Comparison of ENCODE assay signal across 8 cellular contexts in genomic region chr6:118580585-118581419, GRCh38. TPM values are rescaled to one million over a fixed set of nuclear protein-coding genes. Genes with fewer than 3 reads are reported as not detected.
DNase-seq lines count a peak whose midpoint lies in the region; ATAC-seq, FAIRE-seq and TF ChIP-seq lines count a peak whose summit lies in the region.

No MANE protein-coding gene starts in this region.

- H2BK15ac ChIP-seq in mesenchymal stem cell (ENCODE audit: low read depth, poor library complexity, severe bottlenecking): no peak overlapping the region

- ATAC-seq in GM18519 (IDR thresholded peaks at IDR 0.05; ENCODE audit: low FRiP score, unreplicated experiment): no peak

- no peak overlapping the region for H3K14ac ChIP-seq in mesenchymal stem cell (ENCODE audit: low read length in 2 of 2)

- peak overlapping the region; percentile 69 for H3K9ac ChIP-seq in mesenchymal stem cell (ENCODE audit: low read length)

- H2BK120ac ChIP-seq in mesenchymal stem cell (ENCODE audit: low read depth, low read length): no peak overlapping the region

- H3K4me3 Mint-ChIP-seq in CD14-positive monocyte (peak overlapping the region in 1 of 2 donors; percentile 72), endothelial cell (ENCODE audit: unreplicated experiment) (peak overlapping the region; percentile 42)

- no peak overlapping the region for H2BK5ac ChIP-seq in mesenchymal stem cell (ENCODE audit: low read depth, low read length, poor library complexity, severe bottlenecking)

- H2AFZ ChIP-seq in mesenchymal stem cell (ENCODE audit: low read depth, low read length): no peak overlapping the region

- H3K18ac ChIP-seq in mesenchymal stem cell (ENCODE audit: low read depth in 1 of 2, low read length in 2 of 2): no peak overlapping the region

- H3K4me2 ChIP-seq in mesenchymal stem cell (ENCODE audit: low read length, poor library complexity, severe bottlenecking): no peak overlapping the region

- H3K4me3 ChIP-seq in MG63 (no peak overlapping the region), mesenchymal stem cell (ENCODE audit: insufficient read depth in 1 of 2, low read depth in 1 of 2, low read length in 2 of 2) (peak overlapping the region in 1 of 2 experiments; percentile 45)

- no peak overlapping the region for H2BK12ac ChIP-seq in mesenchymal stem cell (ENCODE audit: low read length in 2 of 2)

- no peak overlapping the region for H4K91ac ChIP-seq in mesenchymal stem cell (ENCODE audit: low read length)

- peaks cover 1% of the 10 kb centered on the region for H3K4me1 ChIP-seq in mesenchymal stem cell (ENCODE audit: control insufficient read depth, insufficient read depth, low read depth, low read length)

- H3K9me3 Mint-ChIP-seq in CD14-positive monocyte (peaks cover 21 to 47% (median 36%) of the 10 kb centered on the region in 7 donors), endothelial cell (ENCODE audit: unreplicated experiment) (peaks cover 23% of the 10 kb centered on the region)

- DNase-seq in CD14-positive monocyte (ENCODE audit: low spot score): no peak
- peak; percentile 5 for DNase-seq in GM19238 (ENCODE audit: insufficient read length, low spot score)
- peak; percentile 36 for DNase-seq in MG63
- DNase-seq in SKM-1 treated with dmso at 0.1 percent for 144 hours (lab: John Stamatoyannopoulos, UW; ENCODE audit: unreplicated experiment): peak; percentile 64
- DNase-seq in endothelial cell (ENCODE audit: low spot score): peak; percentile 38
- DNase-seq in mesenchymal stem cell: peak; percentile 79
- peak; percentile 38 for DNase-seq in urothelium cell line (ENCODE audit: low spot score)

- no peak overlapping the region for H3K23ac ChIP-seq in mesenchymal stem cell (ENCODE audit: low read length in 2 of 2)

- H3K27ac ChIP-seq in mesenchymal stem cell (ENCODE audit: low read length, poor library complexity, severe bottlenecking): no peak overlapping the region

- H3K9me3 ChIP-seq in MG63: peaks cover 14% of the 10 kb centered on the region
- H3K9me3 ChIP-seq in mesenchymal stem cell (ENCODE audit: control insufficient read depth, low read length): peaks cover 16% of the 10 kb centered on the region

- H3K4me1 Mint-ChIP-seq in CD14-positive monocyte (peaks cover 34% of the 10 kb centered on the region), endothelial cell (ENCODE audit: unreplicated experiment) (peaks cover 14% of the 10 kb centered on the region)

- peaks cover 58% of the 10 kb centered on the region for H3K79me1 ChIP-seq in mesenchymal stem cell (replicated peaks; ENCODE audit: low read length, poor library complexity, severe bottlenecking)

- H3K36me3 Mint-ChIP-seq in CD14-positive monocyte (peaks cover 25 to 34% of the 10 kb centered on the region in 2 donors), endothelial cell (ENCODE audit: low read depth, unreplicated experiment) (peaks cover 42% of the 10 kb centered on the region)

- FAIRE-seq in urothelium cell line (lab: Jason Lieb, UNC): no peak

- H3K27me3 ChIP-seq in MG63: no peaks in the 10 kb centered on the region
- no peaks in the 10 kb centered on the region for H3K27me3 ChIP-seq in mesenchymal stem cell (ENCODE audit: control insufficient read depth in 1 of 2, insufficient read depth in 1 of 2, low read length in 2 of 2)

- WGBS in mesenchymal stem cell: 59% methylated on average over 9 of the region's 10 CpGs

- TF ChIP-seq CTCF in CD14-positive monocyte (IDR thresholded peaks at IDR 0.05) (peak; percentile 83), endothelial cell (IDR thresholded peaks at IDR 0.05; ENCODE audit: unreplicated experiment) (peak; percentile 77)

- no peak overlapping the region for H2AK5ac ChIP-seq in mesenchymal stem cell (ENCODE audit: low read length, severe bottlenecking)

- H3K27me3 Mint-ChIP-seq in CD14-positive monocyte (ENCODE audit: low read depth in 3 of 3) (no peaks in the 10 kb centered on the region), endothelial cell (ENCODE audit: unreplicated experiment) (peaks cover 11% of the 10 kb centered on the region)

- intact Hi-C loops in CD14-positive monocyte (cut with micrococcal nuclease): loop anchor here in 1 of 2 donors (10.0 kb wide), 1 partner anchor 1136 kb away; no protein-coding TSS in a partner anchor

- H3K4ac ChIP-seq in mesenchymal stem cell (ENCODE audit: low read depth in 1 of 2, low read length in 2 of 2): peak overlapping the region in 1 of 2 experiments; percentile 37

- H3K36me3 ChIP-seq in MG63 (no peaks in the 10 kb centered on the region; the same call in none of the 2 replicates), mesenchymal stem cell (ENCODE audit: control insufficient read depth in 1 of 2, insufficient read depth in 2 of 2, low read depth in 1 of 2, low read length in 2 of 2) (no peaks in the 10 kb centered on the region)

- H3K27ac Mint-ChIP-seq in CD14-positive monocyte (peak overlapping the region; percentile 79 to 94 (median 91)), endothelial cell (ENCODE audit: unreplicated experiment) (peak overlapping the region; percentile 37)

- H4K8ac ChIP-seq in mesenchymal stem cell (ENCODE audit: low read length): no peak overlapping the region

RNA-seq across cellular contexts. Expression of gene PLN, which starts 32.7 kb away (rescaled TPM):
- polyA plus RNA-seq in CD14-positive monocyte: under 1 TPM in 1 of 2 donors, not detected in 1; 0.28 TPM
- total RNA-seq in MG63 (2014; rRNA removed; shearing (Covaris generic); ENCODE audit: low replicate concordance): not detected in 2 replicates
- total RNA-seq in endothelial cell (ENCODE audit: unreplicated experiment): not detected
- 6.9 TPM for polyA plus RNA-seq in mesenchymal stem cell (2013, experiment 1 of 2)
- polyA plus RNA-seq in mesenchymal stem cell (2013, experiment 2 of 2): 6.7 TPM
